ENCODE assay signal across 10 cellular contexts in genomic region chr13:71477735-71478134, GRCh38.
A peak's percentile ranks its signal among the peaks of the same experiment; 100 is the strongest.
DNase-seq lines count a peak whose midpoint lies in the region; ATAC-seq, FAIRE-seq and TF ChIP-seq lines count a peak whose summit lies in the region.
"Had no signal": no experiment of that assay in that cellular context is flagged by ENCODE, and none has a peak within 500 bp of the region (broad histone marks: within the 10 kb centered on the region; RNA-seq: fewer than 3 reads in every experiment).

No MANE protein-coding gene starts in this region.

- TF ChIP-seq RAD21 in A549 (conservative IDR thresholded peaks at IDR 0.05 in 1 of 2, IDR thresholded peaks at IDR 0.05 in 1 of 2) = 0 out of 5 replicates have a peak, but pooled peaks of 1 of the 2 experiments have one; percentile 18

- no peak for TF ChIP-seq EP300 in A549 (IDR thresholded peaks at IDR 0.05)

- TF ChIP-seq CTCF in A549 (IDR thresholded peaks at IDR 0.05) = peak; percentile 45; the same call in 2 of the 3 replicates
- TF ChIP-seq CTCF in GM12874 (IDR thresholded peaks at IDR 0.05; ENCODE audit: insufficient read depth, low read depth, low read length) = peak; percentile 15; the same call in 1 of the 2 replicates
- peak in 4 of 6 experiments; percentile 6 to 27 (median 19) for TF ChIP-seq CTCF in Peyer's patch (IDR thresholded peaks at IDR 0.05)
- TF ChIP-seq CTCF in fibroblast of villous mesenchyme (IDR thresholded peaks at IDR 0.05; ENCODE audit: insufficient read depth, low read depth, low read length) = peak; percentile 49

- H3K27ac Mint-ChIP-seq in activated naive CD4-positive, alpha-beta T cell treated with anti-CD3 and anti-CD28 coated beads, Interleukin-2, amount 50 U/mL, for 72 hours = no peak overlapping the region
- H3K27ac Mint-ChIP-seq: CD4-positive, alpha-beta memory T cell had no signal

- H3K9me3 Mint-ChIP-seq in activated naive CD4-positive, alpha-beta T cell treated with anti-CD3 and anti-CD28 coated beads, Interleukin-2, amount 50 U/mL, for 72 hours = no peaks in the 10 kb centered on the region

- H3K4me3 ChIP-seq in A549 = no peak overlapping the region
- H3K4me3 ChIP-seq in Peyer's patch = no peak overlapping the region
- H3K4me3 ChIP-seq in fibroblast of villous mesenchyme (ENCODE audit: low read depth, low read length) = no peak overlapping the region

- no peaks in the 10 kb centered on the region for H3K27me3 ChIP-seq in Peyer's patch

- TF ChIP-seq POLR2A in A549 (IDR thresholded peaks at IDR 0.05; ENCODE audit: low read length) (no peak), Peyer's patch (IDR thresholded peaks at IDR 0.05) (no peak)

- H3K4me1 ChIP-seq in A549 (no peaks in the 10 kb centered on the region), Peyer's patch (no peaks in the 10 kb centered on the region)

- 0 out of 3 replicates have a peak overlapping the region, but pooled peaks have one; percentile 18 for H3K4me2 ChIP-seq in A549

- ATAC-seq in A549 = no peak
- no peak for ATAC-seq in activated naive CD4-positive, alpha-beta T cell treated with anti-CD3 and anti-CD28 coated beads, Interleukin-2, amount 50 U/mL, for 72 hours

- H3K36me3 ChIP-seq in Peyer's patch = no peaks in the 10 kb centered on the region

- no peak overlapping the region for H3K27ac ChIP-seq in A549
- no peak overlapping the region for H3K27ac ChIP-seq in Peyer's patch

- no peak for FAIRE-seq in A549 (lab: Jason Lieb, UNC)

- WGBS in A549 (ENCODE audit: missing lambda C conversion rate) = 23% methylated on average over 6 of the region's 6 CpGs

- H3K36me3 Mint-ChIP-seq in activated naive CD4-positive, alpha-beta T cell treated with anti-CD3 and anti-CD28 coated beads, Interleukin-2, amount 50 U/mL, for 72 hours = no peaks in the 10 kb centered on the region
- H3K36me3 Mint-ChIP-seq: CD4-positive, alpha-beta memory T cell had no signal

- DNase-seq in A549 (ENCODE audit: low read depth in 1 of 2, low spot score in 1 of 2) = no peak
- DNase-seq in Peyer's patch = no peak
- DNase-seq in fibroblast of villous mesenchyme (ENCODE audit: low read depth) = no peak
- no peak for DNase-seq in NCI-H2196 treated with DMSO at 0.1 percent for 48 hours (lab: John Stamatoyannopoulos, UW; ENCODE audit: unreplicated experiment)
- DNase-seq in H4 (ENCODE audit: low spot score) = no peak
- no peak for DNase-seq in activated naive CD4-positive, alpha-beta T cell treated with anti-CD3 and anti-CD28 coated beads, Interleukin-2, amount 50 U/mL, for 72 hours (ENCODE audit: low spot score in 2 of 2)
- DNase-seq in DMS 273 (lab: John Stamatoyannopoulos, UW; ENCODE audit: unreplicated experiment) = no peak
- DNase-seq: CD4-positive, alpha-beta memory T cell; T-helper 1 cell had no signal

- POLR2A ChIA-PET in A549 (lab: Yijun Ruan, JAX) = no interaction called here

- H3K9me3 ChIP-seq in A549 (no peaks in the 10 kb centered on the region), Peyer's patch (no peaks in the 10 kb centered on the region)

- CTCF ChIA-PET in A549 (lab: Yijun Ruan, JAX) = interaction anchor here (0.6 kb wide), 1 partner anchor 21 kb away, joined by 3 read pairs; no protein-coding TSS in a partner anchor

TF ChIP-seq in A549, 52 proteins besides CTCF, POLR2A, EP300 and RAD21:
- TF ChIP-seq SMC3 (IDR thresholded peaks at IDR 0.05) = peak; percentile 32; the same call in 1 of the 3 replicates
- no peak for TF ChIP-seq BCL3 (IDR thresholded peaks at IDR 0.05)
